Comparison of ENCODE assay signal across 8 cellular contexts in genomic region chr11:64316620-64317324, GRCh38. TPM values are rescaled to one million over a fixed set of nuclear protein-coding genes. Genes with fewer than 3 reads are reported as not detected.
DNase-seq lines count a peak whose midpoint lies in the region; TF ChIP-seq lines count a peak whose summit lies in the region.
"Not testable (repeated sequence)": the region's sequence is repeated elsewhere in the genome, so short reads cannot be mapped to it uniquely, and the experiment has no call there.

No MANE protein-coding gene starts in this region.

- WGBS in GM23248 (ENCODE audit: low coverage in 1 of 2, low lambda C conversion rate in 2 of 2, missing lambda C conversion rate in 2 of 2), 2 experiments: 11 to 15% methylated on average over 28 to 31 of the region's 32 CpGs
- 2% methylated on average over 19 of the region's 32 CpGs for WGBS in SK-N-SH (ENCODE audit: low lambda C conversion rate)
- WGBS in adipose tissue, 3 donors: 5 to 7% (median 6%) methylated on average over 32 of the region's 32 CpGs
- 3 to 7% (median 3%) methylated on average over 15 to 32 of the region's 32 CpGs for WGBS in stomach, 5 donors

- not testable (repeated sequence) for H4K20me1 ChIP-seq in GM23248 (ENCODE audit: insufficient read depth); SK-N-SH (ENCODE audit: insufficient read depth)

- H3K4me1 ChIP-seq in GM23248 (ENCODE audit: insufficient read depth): peaks cover 23% of the 10 kb centered on the region
- H3K4me1 ChIP-seq in SK-N-SH (ENCODE audit: control insufficient read depth in 1 of 2, insufficient read depth in 2 of 2, low read depth in 1 of 2, low read length in 1 of 2): peaks cover 0 to 15% of the 10 kb centered on the region in 2 experiments; a peak in 2 of 4 replicates
- peaks cover 35% of the 10 kb centered on the region for H3K4me1 ChIP-seq in mucosa of stomach (ENCODE audit: control insufficient read depth, insufficient read depth, low read length)
- H3K4me1 ChIP-seq in stomach: peaks cover 20 to 73% (median 55%) of the 10 kb centered on the region in 4 donors

- intact Hi-C loops in stomach (cut with DNase I; ENCODE audit: low total_unique reads): not testable (repeated sequence)

- H3K4me3 ChIP-seq in GM23248 (peak overlapping the region; percentile 88), SK-N-SH (ENCODE audit: low read depth in 2 of 2, low read length in 1 of 2) (peak overlapping the region; percentile 70 to 98), fibroblast of pulmonary artery (replicated peaks; ENCODE audit: low read depth, low read length) (peak overlapping the region; percentile 69), mucosa of stomach (ENCODE audit: low read length) (peak overlapping the region; percentile 75), stomach (peak overlapping the region; percentile 69 to 81 (median 76))

- CTCF ChIA-PET in SK-N-SH (lab: Yijun Ruan, JAX): interaction anchor here (1.0 to 3.0 kb wide), 11 partner anchors 12 to 132 kb away, joined by 3 to 27 read pairs (median 7); partner anchors contain the start of gene ESRRA

- H3K79me2 ChIP-seq in GM23248 (ENCODE audit: insufficient read depth) (peaks cover 62% of the 10 kb centered on the region), SK-N-SH (ENCODE audit: insufficient read depth) (peaks cover 39% of the 10 kb centered on the region)

- peaks cover 10% of the 10 kb centered on the region for H3F3A ChIP-seq in GM23248 (ENCODE audit: insufficient read depth)
- not testable (repeated sequence) for H3F3A ChIP-seq in SK-N-SH (replicated peaks; ENCODE audit: insufficient read depth)

- not testable (repeated sequence) for H3K36me3 ChIP-seq in GM23248 (ENCODE audit: low read depth)
- H3K36me3 ChIP-seq in SK-N-SH (replicated peaks in 1 of 2; ENCODE audit: control insufficient read depth in 1 of 2, insufficient read depth in 2 of 2, low read length in 1 of 2): peaks cover 0 to 30% of the 10 kb centered on the region in 2 experiments
- H3K36me3 ChIP-seq in mucosa of stomach (ENCODE audit: control insufficient read depth, insufficient read depth, low read length): peaks cover 14% of the 10 kb centered on the region
- H3K36me3 ChIP-seq in stomach: peaks cover 28 to 54% (median 48%) of the 10 kb centered on the region in 4 donors

- TF ChIP-seq RAD21 in SK-N-SH (IDR thresholded peaks at IDR 0.05; ENCODE audit: low read length): not testable (repeated sequence)

- H3K9me2 ChIP-seq in GM23248 (ENCODE audit: insufficient read depth); SK-N-SH: not testable (repeated sequence)

- H3K4me2 ChIP-seq in GM23248 (ENCODE audit: unreplicated experiment): peak overlapping the region; percentile 95
- peak overlapping the region; percentile 88 for H3K4me2 ChIP-seq in SK-N-SH

- peak overlapping the region; percentile 94 for H3K9ac ChIP-seq in GM23248
- peak overlapping the region; percentile 91 for H3K9ac ChIP-seq in SK-N-SH
- peak overlapping the region; percentile 86 for H3K9ac ChIP-seq in mucosa of stomach (ENCODE audit: low read length)

- H3K9me3 ChIP-seq in GM23248 (ENCODE audit: low read depth); SK-N-SH; mucosa of stomach (ENCODE audit: control insufficient read depth, low read length); stomach: not testable (repeated sequence)

- not testable (repeated sequence) for H3K27me3 ChIP-seq in GM23248 (replicated peaks; ENCODE audit: insufficient read depth); SK-N-SH (ENCODE audit: insufficient read depth); mucosa of stomach (ENCODE audit: control insufficient read depth, insufficient read depth, low read length); stomach

- H2AFZ ChIP-seq in GM23248: peak overlapping the region; percentile 85
- H2AFZ ChIP-seq in SK-N-SH (ENCODE audit: low read depth): 0 out of 2 replicates have a peak overlapping the region, but pooled peaks have one; percentile 64

- POLR2A ChIA-PET in SK-N-SH (lab: Yijun Ruan, JAX): interaction anchor here (0.7 to 2.3 kb wide), 12 partner anchors 13 to 331 kb away, joined by 3 to 18 read pairs (median 6); partner anchors contain the start of genes ESRRA, NUDT22 and TRPT1

- H3K27ac ChIP-seq in GM23248: peak overlapping the region; percentile 97
- peak overlapping the region; percentile 97 to 100 for H3K27ac ChIP-seq in SK-N-SH (ENCODE audit: low read depth in 2 of 2, low read length in 1 of 2)
- H3K27ac ChIP-seq in adipose tissue (ENCODE audit: low read depth, low read length): peak overlapping the region; percentile 63
- H3K27ac ChIP-seq in stomach: peak overlapping the region; percentile 94 to 99 (median 97)

- not testable (repeated sequence) for TF ChIP-seq POLR2A in stomach (IDR thresholded peaks at IDR 0.05)

- DNase-seq in DMS 273 (lab: John Stamatoyannopoulos, UW; ENCODE audit: unreplicated experiment) (peak; percentile 75), NCI-H1092 (lab: John Stamatoyannopoulos, UW) (peak; percentile 16), stomach (peak; percentile 53)
- DNase-seq in GM23248; SK-N-SH; fibroblast of pulmonary artery (ENCODE audit: low read depth): not testable (repeated sequence)

- TF ChIP-seq CTCF in SK-N-SH (IDR thresholded peaks at IDR 0.05); fibroblast of pulmonary artery (IDR thresholded peaks at IDR 0.05; ENCODE audit: low read length, missing control alignments): not testable (repeated sequence)
- peak in 2 of 7 experiments; percentile 7 to 11 for TF ChIP-seq CTCF in stomach (IDR thresholded peaks at IDR 0.05)

- in situ Hi-C loops in GM23248 (cut with MboI): not testable (repeated sequence)

- TF ChIP-seq EP300 in SK-N-SH (IDR thresholded peaks at IDR 0.05; ENCODE audit: borderline replicate concordance in 1 of 2, low read depth in 1 of 2, low read length in 1 of 2); stomach (IDR thresholded peaks at IDR 0.05): not testable (repeated sequence)

TF ChIP-seq in SK-N-SH, 30 proteins besides CTCF, POLR2A, EP300 and RAD21:
- TF ChIP-seq NFIC (IDR thresholded peaks at IDR 0.05; ENCODE audit: borderline replicate concordance): 0 out of 2 replicates have a peak, but pooled peaks have one; percentile 11

RNA-seq across cellular contexts. Expression of gene TRMT112, which starts 0.6 kb away (rescaled TPM):
- total RNA-seq in GM23248 (2014; rRNA removed; shearing (Covaris generic)): 161 and 183 TPM in 2 replicates
- polyA plus RNA-seq in GM23248 (2016; fragmentation: Nextera tagmentation; extraction: Ambion mirVana): 269 and 282 TPM in 2 replicates
- polyA plus RNA-seq in SK-N-SH (2012; rRNA removed): 649 and 699 TPM in 2 replicates
- polyA plus RNA-seq in SK-N-SH (2012; cell fraction: cytosol; rRNA removed): 528 and 601 TPM in 2 replicates
- 225 and 384 TPM in 2 replicates for polyA plus RNA-seq in SK-N-SH (2012; cell fraction: nucleus; rRNA removed)
- polyA plus RNA-seq in adipose tissue: 100 to 1,000 TPM; 135 to 387 (median 213) TPM
- 100 to 1,000 TPM in 2 of 5 donors, 10 to 100 TPM in 3; 50.8 to 181 (median 99.9) TPM for total RNA-seq in stomach
- polyA plus RNA-seq in stomach: 100 to 1,000 TPM; 271 to 337 (median 328) TPM

RNA-seq across cellular contexts. Expression of gene PRDX5, which starts 1.1 kb away (rescaled TPM):
- total RNA-seq in GM23248 (2014; rRNA removed; shearing (Covaris generic)): 243 and 260 TPM in 2 replicates
- polyA plus RNA-seq in GM23248 (2016; fragmentation: Nextera tagmentation; extraction: Ambion mirVana): 436 and 451 TPM in 2 replicates
- 875 and 1,000 TPM in 2 replicates for polyA plus RNA-seq in SK-N-SH (2012; rRNA removed)
- polyA plus RNA-seq in SK-N-SH (2012; cell fraction: cytosol; rRNA removed): 911 and 944 TPM in 2 replicates
- polyA plus RNA-seq in SK-N-SH (2012; cell fraction: nucleus; rRNA removed): 283 and 326 TPM in 2 replicates
- polyA plus RNA-seq in adipose tissue: 100 to 1,000 TPM; 183 to 391 (median 277) TPM
- 100 to 1,000 TPM in 3 of 5 donors, 10 to 100 TPM in 1, 1 to 10 TPM in 1; 9.3 to 254 (median 125) TPM for total RNA-seq in stomach
- polyA plus RNA-seq in stomach: 100 to 1,000 TPM; 462 to 725 (median 673) TPM

RNA-seq across cellular contexts. Expression of gene ESRRA, which starts 11.4 kb away (rescaled TPM):
- 38.6 and 41.9 TPM in 2 replicates for total RNA-seq in GM23248 (2014; rRNA removed; shearing (Covaris generic))
- 17.2 and 18.1 TPM in 2 replicates for polyA plus RNA-seq in GM23248 (2016; fragmentation: Nextera tagmentation; extraction: Ambion mirVana)
- 27.8 and 31.7 TPM in 2 replicates for polyA plus RNA-seq in SK-N-SH (2012; rRNA removed)
- 24.0 and 31.6 TPM in 2 replicates for polyA plus RNA-seq in SK-N-SH (2012; cell fraction: cytosol; rRNA removed)
- polyA plus RNA-seq in SK-N-SH (2012; cell fraction: nucleus; rRNA removed): 42.5 and 71.4 TPM in 2 replicates
- 10 to 100 TPM; 30.1 to 58.1 (median 49.6) TPM for polyA plus RNA-seq in adipose tissue
- 100 to 1,000 TPM in 3 of 5 donors, 10 to 100 TPM in 2; 45.5 to 685 (median 142) TPM for total RNA-seq in stomach
- polyA plus RNA-seq in stomach: 10 to 100 TPM; 63.5 to 86.6 (median 82.5) TPM

RNA-seq across cellular contexts. Expression of gene CATSPERZ, which starts 16.6 kb away (rescaled TPM):
- not detected in 2 replicates for total RNA-seq in GM23248 (2014; rRNA removed; shearing (Covaris generic))
- not detected in 2 replicates for polyA plus RNA-seq in GM23248 (2016; fragmentation: Nextera tagmentation; extraction: Ambion mirVana)
- polyA plus RNA-seq in SK-N-SH (2012; rRNA removed): 0.54 and 0.67 TPM in 2 replicates
- polyA plus RNA-seq in SK-N-SH (2012; cell fraction: cytosol; rRNA removed): 0.26 and 0.49 TPM in 2 replicates
- 2.4 and 5.9 TPM in 2 replicates for polyA plus RNA-seq in SK-N-SH (2012; cell fraction: nucleus; rRNA removed)
- polyA plus RNA-seq in adipose tissue: under 1 TPM in 2 of 3 donors, not detected in 1; 0.15 TPM
- 10 to 100 TPM in 1 of 5 donors, not detected in 4; 11.3 TPM for total RNA-seq in stomach
- polyA plus RNA-seq in stomach: 1 to 10 TPM in 2 of 3 donors, under 1 TPM in 1; 0.18 to 5.2 (median 1.7) TPM

RNA-seq across cellular contexts. Expression of gene CCDC88B, which starts 23.2 kb away (rescaled TPM):
- 1.8 TPM in 2 replicates for total RNA-seq in GM23248 (2014; rRNA removed; shearing (Covaris generic))
- 2.6 and 3.1 TPM in 2 replicates for polyA plus RNA-seq in GM23248 (2016; fragmentation: Nextera tagmentation; extraction: Ambion mirVana)
- polyA plus RNA-seq in SK-N-SH (2012; rRNA removed): 2.4 and 3.4 TPM in 2 replicates
- 1.3 and 2.7 TPM in 2 replicates for polyA plus RNA-seq in SK-N-SH (2012; cell fraction: cytosol; rRNA removed)
- polyA plus RNA-seq in SK-N-SH (2012; cell fraction: nucleus; rRNA removed): 1.5 and 4.3 TPM in 2 replicates
- 10 to 100 TPM in 2 of 3 donors, 1 to 10 TPM in 1; 9.1 to 19.1 (median 11.7) TPM for polyA plus RNA-seq in adipose tissue
- 100 to 1,000 TPM in 1 of 5 donors, 10 to 100 TPM in 1, 1 to 10 TPM in 3; 1.8 to 137 (median 7.6) TPM for total RNA-seq in stomach
- polyA plus RNA-seq in stomach: 10 to 100 TPM; 37.4 to 57.7 (median 38.8) TPM
